In the genomic region with DNA sequence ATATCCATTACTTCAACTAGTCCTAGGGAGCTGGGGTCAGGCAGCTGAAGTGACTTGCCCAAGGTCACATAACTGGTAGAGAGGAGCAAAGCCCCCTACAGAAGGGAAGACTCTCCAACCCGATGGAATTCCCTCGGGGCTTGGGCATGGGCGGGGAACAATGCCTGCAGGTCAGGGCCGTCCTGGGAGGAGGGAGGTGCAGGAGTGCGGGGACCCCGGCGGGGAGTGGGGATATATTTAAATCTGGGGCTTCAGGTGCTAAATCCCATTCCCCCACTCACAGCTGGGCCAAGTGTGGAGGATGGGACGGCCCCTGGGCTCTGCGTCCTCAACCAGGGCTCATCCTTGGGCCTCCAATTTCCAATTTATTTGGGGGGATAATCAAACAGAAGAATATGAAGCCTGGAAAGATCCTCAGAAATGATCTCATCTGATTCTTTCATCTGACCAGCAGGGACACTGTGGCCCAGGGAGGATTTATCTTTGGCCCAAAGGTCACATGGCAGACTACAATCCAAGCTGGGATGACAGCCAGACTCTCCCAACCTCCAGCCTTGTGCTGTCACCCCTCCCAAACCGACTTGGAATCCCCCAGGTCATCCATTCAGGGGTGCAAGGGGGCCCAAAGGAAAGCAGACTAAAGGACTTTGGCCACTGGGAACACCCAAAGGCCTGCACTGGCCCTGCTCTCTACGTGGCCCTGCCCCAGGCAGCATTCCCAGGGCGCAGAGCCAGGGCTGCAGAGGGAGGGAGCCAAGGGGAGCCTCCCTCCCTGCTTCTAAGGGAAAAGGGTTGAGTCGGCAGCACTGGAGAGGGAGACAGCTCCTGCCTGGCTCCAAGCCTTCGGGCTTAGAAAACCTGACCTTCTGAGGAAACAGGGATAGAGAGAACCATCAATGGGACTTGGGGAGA, we compare ENCODE assay signal across 8 cellular contexts. TPM values are rescaled to one million over a fixed set of nuclear protein-coding genes. Genes with fewer than 3 reads are reported as not detected.
DNase-seq lines count a peak whose midpoint lies in the region; ATAC-seq and TF ChIP-seq lines count a peak whose summit lies in the region.
"Had no signal": no experiment of that assay in that cellular context is flagged by ENCODE, and none has a peak within 500 bp of the region (broad histone marks: within the 10 kb centered on the region; RNA-seq: fewer than 3 reads in every experiment).

No MANE protein-coding gene starts in this region.

- peak overlapping the region; percentile 94 for H3K4me2 ChIP-seq in HCT116 (ENCODE audit: low read length)
- peak overlapping the region; percentile 12 for H3K4me2 ChIP-seq in smooth muscle cell

- H3K27ac ChIP-seq in HCT116 (ENCODE audit: low read depth, low read length), result peak overlapping the region; percentile 94
- H3K27ac ChIP-seq in smooth muscle cell (ENCODE audit: low read depth), result peak overlapping the region; percentile 84

- no peak for TF ChIP-seq POLR2A in HCT116 (IDR thresholded peaks at IDR 0.05; ENCODE audit: borderline replicate concordance, extremely low read depth, insufficient read depth, insufficient read length)

- H3K9me3 ChIP-seq in HCT116 (ENCODE audit: control insufficient read depth in 1 of 2, insufficient read depth in 1 of 2, low read depth in 1 of 2, low read length in 2 of 2) (no peaks in the 10 kb centered on the region), smooth muscle cell (replicated peaks; ENCODE audit: low read depth) (no peaks in the 10 kb centered on the region)

- no peak overlapping the region for H2AFZ ChIP-seq in HCT116 (ENCODE audit: low read depth, low read length, poor library complexity, severe bottlenecking)
- H2AFZ ChIP-seq in smooth muscle cell (ENCODE audit: low read depth), result no peak overlapping the region

- no peaks in the 10 kb centered on the region for H3K9me2 ChIP-seq in HCT116 (ENCODE audit: insufficient read depth)

- peak overlapping the region; percentile 25 for H3K27ac Mint-ChIP-seq in activated naive CD8-positive, alpha-beta T cell treated with anti-CD3 and anti-CD28 coated beads, Interleukin-2, amount 10 ng/mL, durations not matched to agents 7 days and 5 days

- H3K4me3 ChIP-seq in HCT116 (replicated peaks in 1 of 2; ENCODE audit: low read depth in 1 of 2, low read length in 2 of 2) (peak overlapping the region; percentile 77 to 82), smooth muscle cell (no peak overlapping the region)

- CTCF ChIA-PET in HCT116 (lab: Charles Lee), result interaction anchor here (0.8 to 1.9 kb wide), 15 partner anchors 8 to 421 kb away, joined by 3 to 14 read pairs (median 4); a partner anchor contains a TSS

- H4K20me1 ChIP-seq in HCT116 (ENCODE audit: insufficient read depth) (no peaks in the 10 kb centered on the region), smooth muscle cell (ENCODE audit: low read depth) (no peaks in the 10 kb centered on the region)

- H3K9me3 Mint-ChIP-seq in activated naive CD8-positive, alpha-beta T cell treated with anti-CD3 and anti-CD28 coated beads, Interleukin-2, amount 10 ng/mL, durations not matched to agents 7 days and 5 days, result no peaks in the 10 kb centered on the region
- H3K9me3 Mint-ChIP-seq: activated B cell treated with CpG ODN at 0.5 μM for 24 hours had no signal

- no peak for TF ChIP-seq RAD21 in HCT116 (IDR thresholded peaks at IDR 0.05; ENCODE audit: low read depth)

- peaks cover 2% of the 10 kb centered on the region for H3K36me3 Mint-ChIP-seq in activated naive CD8-positive, alpha-beta T cell treated with anti-CD3 and anti-CD28 coated beads, Interleukin-2, amount 10 ng/mL, durations not matched to agents 7 days and 5 days

- peaks cover 38 to 85% of the 10 kb centered on the region in 2 experiments for H3K4me1 ChIP-seq in HCT116 (ENCODE audit: control insufficient read depth in 1 of 2, insufficient read depth in 2 of 2, low read length in 2 of 2)
- H3K4me1 ChIP-seq in smooth muscle cell (ENCODE audit: low read depth), result peaks cover 11% of the 10 kb centered on the region

- peak; percentile 56 for DNase-seq in HCT116 (ENCODE audit: low read depth, low spot score)
- peak; percentile 30 for DNase-seq in activated naive CD8-positive, alpha-beta T cell treated with anti-CD3 and anti-CD28 coated beads, Interleukin-2, amount 10 ng/mL, durations not matched to agents 7 days and 5 days
- peak; percentile 93 for DNase-seq in left ventricle myocardium superior
- DNase-seq in smooth muscle cell (lab: John Stamatoyannopoulos, UW; ENCODE audit: unreplicated experiment), result no peak
- no peak for DNase-seq in stimulated activated CD4-positive, alpha-beta T cell treated with anti-CD3 and anti-CD28 coated beads, Interleukin-4, amount 100 ng/mL, for 24 hours
- no peak for DNase-seq in GM10266 (ENCODE audit: extremely low spot score)
- DNase-seq: activated B cell treated with CpG ODN at 0.5 μM for 24 hours had no signal

- H3K27me3 Mint-ChIP-seq in activated naive CD8-positive, alpha-beta T cell treated with anti-CD3 and anti-CD28 coated beads, Interleukin-2, amount 10 ng/mL, durations not matched to agents 7 days and 5 days, result no peaks in the 10 kb centered on the region
- H3K27me3 Mint-ChIP-seq: activated B cell treated with CpG ODN at 0.5 μM for 24 hours had no signal

- 71% methylated on average over 14 of the region's 14 CpGs for WGBS in smooth muscle cell (ENCODE audit: low lambda C conversion rate)

- TF ChIP-seq CTCF in HCT116 (IDR thresholded peaks at IDR 0.05 in 2 of 3, conservative IDR thresholded peaks at IDR 0.05 in 1 of 3; ENCODE audit: borderline replicate concordance in 1 of 3, insufficient read depth in 1 of 3, low read depth in 2 of 3, low read length in 2 of 3), result peak in 2 of 3 experiments; percentile 5 to 22; a peak in 1 of 6 replicates
- TF ChIP-seq CTCF in smooth muscle cell (IDR thresholded peaks at IDR 0.05; ENCODE audit: borderline replicate concordance, insufficient read depth, poor library complexity, severe bottlenecking), result no peak
- no peak for TF ChIP-seq CTCF in GM10266 (IDR thresholded peaks at IDR 0.05; ENCODE audit: control insufficient read depth, insufficient read depth, low read depth, missing control alignments)

- ATAC-seq in HCT116, result peak; percentile 41
- no peak for ATAC-seq in activated naive CD8-positive, alpha-beta T cell treated with anti-CD3 and anti-CD28 coated beads, Interleukin-2, amount 10 ng/mL, durations not matched to agents 7 days and 5 days (ENCODE audit: low read depth)
- peak; percentile 75 for ATAC-seq in left ventricle myocardium superior
- ATAC-seq in HG02973 (IDR thresholded peaks at IDR 0.05; ENCODE audit: unreplicated experiment), result no peak

- RAD21 ChIA-PET in HCT116 (lab: Charles Lee; ENCODE audit: low non-redundant PET in 1 of 2, low total read pairs in 2 of 2, uncharacterized antibody in 2 of 2, unreplicated experiment in 2 of 2), result interaction anchor here (0.9 to 1.5 kb wide), 5 partner anchors 8 to 31 kb away, joined by 3 to 7 read pairs (median 5); no protein-coding TSS in a partner anchor

- peaks cover 17% of the 10 kb centered on the region for H3F3A ChIP-seq in smooth muscle cell (ENCODE audit: low read depth)

- H3K9ac ChIP-seq in HCT116 (ENCODE audit: low read length) (peak overlapping the region; percentile 93), smooth muscle cell (ENCODE audit: low read depth) (no peak overlapping the region)

- H3K79me2 ChIP-seq in HCT116 (ENCODE audit: insufficient read depth, low read length), result no peaks in the 10 kb centered on the region
- H3K79me2 ChIP-seq in smooth muscle cell (ENCODE audit: low read depth), result no peaks in the 10 kb centered on the region

- no TSS peak for BruUV-seq in HCT116 (replicated peaks; lab: Mats Ljungman, UMichigan)

- H3K27me3 ChIP-seq in HCT116 (ENCODE audit: insufficient read depth, low read length) (no peaks in the 10 kb centered on the region), smooth muscle cell (ENCODE audit: low read depth) (no peaks in the 10 kb centered on the region)

- H3K4me3 Mint-ChIP-seq in activated naive CD8-positive, alpha-beta T cell treated with anti-CD3 and anti-CD28 coated beads, Interleukin-2, amount 10 ng/mL, durations not matched to agents 7 days and 5 days, result peak overlapping the region; percentile 81
- H3K4me3 Mint-ChIP-seq: activated B cell treated with CpG ODN at 0.5 μM for 24 hours had no signal

- peaks cover 44% of the 10 kb centered on the region for H3K4me1 Mint-ChIP-seq in activated naive CD8-positive, alpha-beta T cell treated with anti-CD3 and anti-CD28 coated beads, Interleukin-2, amount 10 ng/mL, durations not matched to agents 7 days and 5 days

- POLR2A ChIA-PET in HCT116 (lab: Charles Lee), result interaction anchor here (0.9 to 4.4 kb wide), 6 partner anchors 7 to 414 kb away, joined by 3 to 29 read pairs (median 4); a partner anchor contains a TSS
- POLR2A ChIA-PET in activated naive CD8-positive, alpha-beta T cell treated with anti-CD3 and anti-CD28 coated beads, Interleukin-2, amount 10 ng/mL, durations not matched to agents 7 days and 5 days (lab: Charles Lee), result interaction anchor here (0.6 to 4.8 kb wide), 12 partner anchors 10 to 314 kb away, joined by 3 to 68 read pairs (median 7); a partner anchor contains a TSS

- intact Hi-C loops in HCT116 (cut with micrococcal nuclease), result loop anchor here (1.0 to 10.0 kb wide), 3 partner anchors 62 to 342 kb away; no protein-coding TSS in a partner anchor
- intact Hi-C loops in left ventricle myocardium superior (cut with micrococcal nuclease), result no loop called here

- H3K36me3 ChIP-seq in HCT116 (ENCODE audit: control insufficient read depth in 1 of 2, insufficient read depth in 2 of 2, low read length in 2 of 2) (no peaks in the 10 kb centered on the region), smooth muscle cell (ENCODE audit: low read depth) (no peaks in the 10 kb centered on the region)

RNA-seq across cellular contexts. Expression of a gene that starts 8.7 kb away (rescaled TPM):
- total RNA-seq in HCT116 (2021; ENCODE audit: unreplicated experiment), result 15.2 TPM
- polyA plus RNA-seq in HCT116 (2012), result 9.4 and 13.4 TPM in 2 replicates
- 10 to 100 TPM; 15.2 to 15.7 TPM for total RNA-seq in activated naive CD8-positive, alpha-beta T cell treated with anti-CD3 and anti-CD28 coated beads, Interleukin-2, amount 10 ng/mL, durations not matched to agents 7 days and 5 days
- 1.1 TPM for total RNA-seq in left ventricle myocardium superior
- total RNA-seq in smooth muscle cell, result 11.8 and 14.3 TPM in 2 replicates
- polyA plus RNA-seq in smooth muscle cell, result 26.8 and 33.6 TPM in 2 replicates

RNA-seq across cellular contexts. Expression of a gene that starts 15.5 kb away (rescaled TPM):
- total RNA-seq in HCT116 (2021; ENCODE audit: unreplicated experiment) (not detected), left ventricle myocardium superior (not detected), smooth muscle cell (not detected in 2 replicates)
- polyA plus RNA-seq in HCT116 (2012), result 0.04 TPM in 1 of 2 replicates, not detected in the other
- 10 to 100 TPM; 10.1 to 11.3 TPM for total RNA-seq in activated naive CD8-positive, alpha-beta T cell treated with anti-CD3 and anti-CD28 coated beads, Interleukin-2, amount 10 ng/mL, durations not matched to agents 7 days and 5 days
- not detected in 2 replicates for polyA plus RNA-seq in smooth muscle cell

RNA-seq across cellular contexts. Expression of a gene that starts 47.1 kb away (rescaled TPM):
- 0.30 TPM for total RNA-seq in HCT116 (2021; ENCODE audit: unreplicated experiment)
- polyA plus RNA-seq in HCT116 (2012), result 0.20 and 0.21 TPM in 2 replicates
- 100 to 1,000 TPM; 223 to 232 TPM for total RNA-seq in activated naive CD8-positive, alpha-beta T cell treated with anti-CD3 and anti-CD28 coated beads, Interleukin-2, amount 10 ng/mL, durations not matched to agents 7 days and 5 days
- total RNA-seq in left ventricle myocardium superior, result 0.79 TPM
- total RNA-seq in smooth muscle cell, result 0.76 and 1.1 TPM in 2 replicates
- 3.6 and 3.8 TPM in 2 replicates for polyA plus RNA-seq in smooth muscle cell

RNA-seq across cellular contexts. Expression of a gene that starts 47.3 kb away (rescaled TPM):
- total RNA-seq in HCT116 (2021; ENCODE audit: unreplicated experiment), result 62.0 TPM
- 122 and 124 TPM in 2 replicates for polyA plus RNA-seq in HCT116 (2012)
- total RNA-seq in activated naive CD8-positive, alpha-beta T cell treated with anti-CD3 and anti-CD28 coated beads, Interleukin-2, amount 10 ng/mL, durations not matched to agents 7 days and 5 days, result 1,000 to 10,000 TPM in 1 of 2 experiments, 100 to 1,000 TPM in 1; 963 to 1,011 TPM
- total RNA-seq in left ventricle myocardium superior, result 5.1 TPM
- total RNA-seq in smooth muscle cell, result 3.6 and 6.5 TPM in 2 replicates
- polyA plus RNA-seq in smooth muscle cell, result 3.3 and 4.0 TPM in 2 replicates

Comparison
In these comparisons a context has a peak if more than half of its experiments do, and no peak if none do; other contexts are left out.
1. ATAC-seq: peak in HCT116 (single experiment) and left ventricle myocardium superior (single experiment); none in activated naive CD8-positive, alpha-beta T cell treated with anti-CD3 and anti-CD28 coated beads, Interleukin-2, amount 10 ng/mL, durations not matched to agents 7 days and 5 days (single experiment) and HG02973 (single experiment).
2. DNase-seq: peak in HCT116 (single experiment), activated naive CD8-positive, alpha-beta T cell treated with anti-CD3 and anti-CD28 coated beads, Interleukin-2, amount 10 ng/mL, durations not matched to agents 7 days and 5 days (single experiment) and left ventricle myocardium superior (single experiment); none in smooth muscle cell (single experiment), stimulated activated CD4-positive, alpha-beta T cell treated with anti-CD3 and anti-CD28 coated beads, Interleukin-4, amount 100 ng/mL, for 24 hours (single experiment) and GM10266 (single experiment).
3. CTCF ChIP-seq: peak in HCT116 (2 of 3); none in smooth muscle cell (single experiment) and GM10266 (single experiment).
4. RNA of a gene that starts 15.5 kb away (total RNA-seq): 10.1 to 11.3 TPM in activated naive CD8-positive, alpha-beta T cell treated with anti-CD3 and anti-CD28 coated beads, Interleukin-2, amount 10 ng/mL, durations not matched to agents 7 days and 5 days; not detected in HCT116 (single experiment), not detected in left ventricle myocardium superior (single experiment) and not detected in smooth muscle cell; every median in the first group is over 10 times any median in the second.
5. RNA of a gene that starts 47.1 kb away (total RNA-seq): 223 to 232 TPM in activated naive CD8-positive, alpha-beta T cell treated with anti-CD3 and anti-CD28 coated beads, Interleukin-2, amount 10 ng/mL, durations not matched to agents 7 days and 5 days; 0.79 TPM in left ventricle myocardium superior (single experiment), 0.76 to 1.1 TPM in smooth muscle cell and 0.30 TPM in HCT116 (single experiment); every median in the first group is over 100 times any median in the second.